In genomic region chr10:132493756-132494290, GRCh38 we compare ENCODE assay signal across 14 cellular contexts.
"Had no signal": no experiment of that assay in that cellular context is flagged by ENCODE, and none has a peak within 500 bp of the region (broad histone marks: within the 10 kb centered on the region; RNA-seq: fewer than 3 reads in every experiment).

No MANE protein-coding gene starts in this region.

- H3K4me3 ChIP-seq: adrenal gland, smooth muscle cell, transverse colon had no signal

- H3K9me3 ChIP-seq: adrenal gland, transverse colon had no signal

- H2AFZ ChIP-seq: parathyroid adenoma had no signal

- H3K36me3 ChIP-seq: adrenal gland, transverse colon had no signal

- DNase-seq: activated CD4-positive, alpha-beta memory T cell treated with anti-CD3 and anti-CD28 coated beads for 36 hours; activated CD4-positive, CD25-positive, alpha-beta regulatory T cell treated with anti-CD3 and anti-CD28 coated beads, Interleukin-2, amount 50 U/mL, for 72 hours; activated naive CD4-positive, alpha-beta T cell treated with anti-CD3 and anti-CD28 coated beads, Interleukin-2, amount 10 ng/mL, durations not matched to agents 7 days and 5 days; adrenal gland; dermis blood vessel endothelial cell; hypothalamus; mesendoderm; T-helper 2 cell; transverse colon had no signal

- H3K27ac Mint-ChIP-seq: activated CD4-positive, alpha-beta memory T cell treated with anti-CD3 and anti-CD28 coated beads for 36 hours; activated naive CD4-positive, alpha-beta T cell treated with anti-CD3 and anti-CD28 coated beads, Interleukin-2, amount 10 ng/mL, durations not matched to agents 7 days and 5 days; stimulated activated effector memory CD8-positive, alpha-beta T cell treated with anti-CD3 and anti-CD28 coated beads, Interleukin-12 subunit alpha, Interleukin-12 subunit beta, amount 100 ng/mL, for 72 hours had no signal

- H3K4me3 Mint-ChIP-seq: activated CD4-positive, alpha-beta memory T cell treated with anti-CD3 and anti-CD28 coated beads for 36 hours; activated naive CD4-positive, alpha-beta T cell treated with anti-CD3 and anti-CD28 coated beads, Interleukin-2, amount 10 ng/mL, durations not matched to agents 7 days and 5 days; central memory CD8-positive, alpha-beta T cell; neural crest cell; stimulated activated effector memory CD8-positive, alpha-beta T cell treated with anti-CD3 and anti-CD28 coated beads, Interleukin-12 subunit alpha, Interleukin-12 subunit beta, amount 100 ng/mL, for 72 hours had no signal

- H3K4me2 ChIP-seq: smooth muscle cell had no signal

- H3K27ac ChIP-seq: parathyroid adenoma had no signal

- H3K4me1 ChIP-seq: parathyroid adenoma had no signal

- H3K27me3 ChIP-seq: adrenal gland, transverse colon had no signal

- H3K9me3 Mint-ChIP-seq: central memory CD8-positive, alpha-beta T cell; neural crest cell; stimulated activated effector memory CD8-positive, alpha-beta T cell treated with anti-CD3 and anti-CD28 coated beads, Interleukin-12 subunit alpha, Interleukin-12 subunit beta, amount 100 ng/mL, for 72 hours had no signal

- H3K79me2 ChIP-seq: parathyroid adenoma had no signal

- H3K9ac ChIP-seq: parathyroid adenoma had no signal

- H3K36me3 Mint-ChIP-seq: activated CD4-positive, alpha-beta memory T cell treated with anti-CD3 and anti-CD28 coated beads for 36 hours; activated naive CD4-positive, alpha-beta T cell treated with anti-CD3 and anti-CD28 coated beads, Interleukin-2, amount 10 ng/mL, durations not matched to agents 7 days and 5 days; stimulated activated effector memory CD8-positive, alpha-beta T cell treated with anti-CD3 and anti-CD28 coated beads, Interleukin-12 subunit alpha, Interleukin-12 subunit beta, amount 100 ng/mL, for 72 hours had no signal

- H3K4me1 Mint-ChIP-seq: activated naive CD4-positive, alpha-beta T cell treated with anti-CD3 and anti-CD28 coated beads, Interleukin-2, amount 10 ng/mL, durations not matched to agents 7 days and 5 days; central memory CD8-positive, alpha-beta T cell; stimulated activated effector memory CD8-positive, alpha-beta T cell treated with anti-CD3 and anti-CD28 coated beads, Interleukin-12 subunit alpha, Interleukin-12 subunit beta, amount 100 ng/mL, for 72 hours had no signal

- ATAC-seq: stimulated activated effector memory CD8-positive, alpha-beta T cell treated with anti-CD3 and anti-CD28 coated beads, Interleukin-12 subunit alpha, Interleukin-12 subunit beta, amount 100 ng/mL, for 72 hours had no signal
